Comparison of ENCODE assay signal across 14 cellular contexts in genomic region chr6:165574770-165575549, GRCh38.
DNase-seq lines count a peak whose midpoint lies in the region; ATAC-seq, FAIRE-seq and TF ChIP-seq lines count a peak whose summit lies in the region.
"Had no signal": no experiment of that assay in that cellular context is flagged by ENCODE, and none has a peak within 500 bp of the region (broad histone marks: within the 10 kb centered on the region; RNA-seq: fewer than 3 reads in every experiment).

No MANE protein-coding gene starts in this region.

- no peak for ATAC-seq in HG02885 (IDR thresholded peaks at IDR 0.05; ENCODE audit: poor library complexity, unreplicated experiment)
- ATAC-seq: left colon had no signal

- POLR2A ChIA-PET in MCF 10A (lab: Yijun Ruan, JAX) = interaction anchor here (0.6 kb wide), 1 partner anchor 1027 kb away, joined by 3 read pairs; no protein-coding TSS in a partner anchor

- no peak overlapping the region for H3K4me3 ChIP-seq in breast epithelium
- H3K4me3 ChIP-seq in small intestine (ENCODE audit: low read depth in 1 of 2, low read length in 2 of 2) = no peak overlapping the region
- no peak overlapping the region for H3K4me3 ChIP-seq in dorsolateral prefrontal cortex

- H3K27me3 ChIP-seq in breast epithelium (no peaks in the 10 kb centered on the region), small intestine (ENCODE audit: control insufficient read depth in 2 of 2, insufficient read depth in 2 of 2, low read length in 2 of 2) (no peaks in the 10 kb centered on the region), dorsolateral prefrontal cortex (no peaks in the 10 kb centered on the region)

- H3K27me3 Mint-ChIP-seq in MCF 10A (ENCODE audit: insufficient read depth, unreplicated experiment) = no peaks in the 10 kb centered on the region
- H3K27me3 Mint-ChIP-seq: stimulated activated naive CD8-positive, alpha-beta T cell treated with anti-CD3 and anti-CD28 coated beads, Interleukin-15, Interleukin-2, amounts not matched to agents 100 ng/mL and 50 ng/mL, for 24 hours had no signal

- H3K36me3 ChIP-seq in breast epithelium (no peaks in the 10 kb centered on the region), small intestine (ENCODE audit: control insufficient read depth in 2 of 2, insufficient read depth in 2 of 2, low read length in 2 of 2) (no peaks in the 10 kb centered on the region)

- H3K9me3 ChIP-seq in breast epithelium (no peaks in the 10 kb centered on the region), small intestine (ENCODE audit: control insufficient read depth, low read depth) (no peaks in the 10 kb centered on the region)

- WGBS in small intestine, 3 donors = 23 to 52% (median 42%) methylated on average over 4 of the region's 4 CpGs

- no peak for TF ChIP-seq POLR2A in breast epithelium (IDR thresholded peaks at IDR 0.05)

- DNase-seq in MCF 10A (ENCODE audit: unreplicated experiment) = peak; percentile 70
- DNase-seq in breast epithelium (ENCODE audit: low spot score in 2 of 2) = no peak
- peak; percentile 55 for DNase-seq in M059J (ENCODE audit: low read depth)
- DNase-seq in epithelial cell of prostate (ENCODE audit: low read depth, low spot score) = peak; percentile 81
- peak; percentile 62 for DNase-seq in small intestine
- no peak for DNase-seq in NCI-H748 treated with DMSO at 0.1 percent for 48 hours (lab: John Stamatoyannopoulos, UW)
- no peak for DNase-seq in dorsolateral prefrontal cortex
- DNase-seq: activated T-cell treated with anti-CD3 and anti-CD28 coated beads for 4 hours; left colon; NCI-H2107; stimulated activated CD4-positive, alpha-beta T cell treated with anti-CD3 and anti-CD28 coated beads, Interleukin-4, amount 100 ng/mL, for 1 hour had no signal

- FAIRE-seq in small intestine (lab: Jason Lieb, UNC) = peak; percentile 41
- FAIRE-seq: A204.1 had no signal

- no peak for TF ChIP-seq CTCF in MCF 10A (IDR thresholded peaks at IDR 0.05; ENCODE audit: unreplicated experiment)
- no peak for TF ChIP-seq CTCF in breast epithelium (IDR thresholded peaks at IDR 0.05)
- no peak for TF ChIP-seq CTCF in dorsolateral prefrontal cortex (IDR thresholded peaks at IDR 0.05 in 54 of 56, conservative IDR thresholded peaks at IDR 0.05 in 2 of 56; ENCODE audit: low read depth in 1 of 56, partially characterized antibody in 56 of 56)

- no peaks in the 10 kb centered on the region for H3K9me3 Mint-ChIP-seq in MCF 10A (ENCODE audit: unreplicated experiment)
- H3K9me3 Mint-ChIP-seq: stimulated activated naive CD8-positive, alpha-beta T cell treated with anti-CD3 and anti-CD28 coated beads, Interleukin-15, Interleukin-2, amounts not matched to agents 100 ng/mL and 50 ng/mL, for 24 hours had no signal

- peak overlapping the region in 1 of 2 donors; percentile 72 for H3K27ac ChIP-seq in breast epithelium
- H3K27ac ChIP-seq in epithelial cell of prostate = peak overlapping the region; percentile 48
- H3K27ac ChIP-seq in small intestine (ENCODE audit: low read depth in 1 of 2, low read length in 1 of 2) = peak overlapping the region in 1 of 2 donors; percentile 25
- H3K27ac ChIP-seq in dorsolateral prefrontal cortex = peak overlapping the region in 2 of 59 donors; percentile 7 to 69

- CTCF ChIA-PET in MCF 10A (lab: Yijun Ruan, JAX) = interaction anchor here (1.2 to 1.9 kb wide), 2 partner anchors 135 to 275 kb away, joined by 3 to 4 read pairs; no protein-coding TSS in a partner anchor

- H3K4me1 ChIP-seq in breast epithelium = no peaks in the 10 kb centered on the region
- peaks cover 0 to 7% of the 10 kb centered on the region in 2 donors for H3K4me1 ChIP-seq in small intestine (ENCODE audit: control insufficient read depth in 2 of 2, insufficient read depth in 1 of 2, low read depth in 1 of 2, low read length in 1 of 2)

- no peak overlapping the region for H3K27ac Mint-ChIP-seq in MCF 10A (ENCODE audit: low read depth, unreplicated experiment)
- H3K27ac Mint-ChIP-seq: stimulated activated naive CD8-positive, alpha-beta T cell treated with anti-CD3 and anti-CD28 coated beads, Interleukin-15, Interleukin-2, amounts not matched to agents 100 ng/mL and 50 ng/mL, for 24 hours had no signal

- peaks cover 11% of the 10 kb centered on the region for H3K4me1 Mint-ChIP-seq in MCF 10A (ENCODE audit: insufficient read depth, unreplicated experiment)

- no peaks in the 10 kb centered on the region for H3K36me3 Mint-ChIP-seq in MCF 10A (ENCODE audit: insufficient read depth, unreplicated experiment)

- no peak overlapping the region for H3K4me3 Mint-ChIP-seq in MCF 10A (ENCODE audit: unreplicated experiment)
- H3K4me3 Mint-ChIP-seq: stimulated activated naive CD8-positive, alpha-beta T cell treated with anti-CD3 and anti-CD28 coated beads, Interleukin-15, Interleukin-2, amounts not matched to agents 100 ng/mL and 50 ng/mL, for 24 hours had no signal

- no TSS peak for BruUV-seq in MCF 10A (replicated peaks; lab: Mats Ljungman, UMichigan)

- intact Hi-C loops in MCF 10A (cut with micrococcal nuclease) = no loop called here
- intact Hi-C loops in breast epithelium (cut with DNase I; ENCODE audit: low total_unique reads) = no loop called here
- intact Hi-C loops in dorsolateral prefrontal cortex (cut with DNase I) = loop anchor here in 1 of 2 donors (5.0 kb wide), 1 partner anchor 87 kb away; the partner anchor contains the start of gene PDE10A

Comparison
In these comparisons a context has a peak if more than half of its experiments do, and no peak if none do; other contexts are left out.
1. DNase-seq: peak in MCF 10A (single experiment), M059J (single experiment), epithelial cell of prostate (single experiment) and small intestine (single experiment); none in breast epithelium (0 of 2), NCI-H748 treated with DMSO at 0.1 percent for 48 hours (single experiment) and dorsolateral prefrontal cortex (0 of 10).